In genomic region chr19:5321851-5322681, GRCh38 we compare ENCODE assay signal across 9 cellular contexts. TPM values are rescaled to one million over a fixed set of nuclear protein-coding genes. Genes with fewer than 3 reads are reported as not detected.
DNase-seq lines count a peak whose midpoint lies in the region; ATAC-seq, FAIRE-seq and TF ChIP-seq lines count a peak whose summit lies in the region.
"Had no signal": no experiment of that assay in that cellular context is flagged by ENCODE, and none has a peak within 500 bp of the region (broad histone marks: within the 10 kb centered on the region; RNA-seq: fewer than 3 reads in every experiment).

No MANE protein-coding gene starts in this region.

- TF ChIP-seq POLR2A in GM12891 (IDR thresholded peaks at IDR 0.05; ENCODE audit: low read depth, low read length) (no peak), HepG2 (IDR thresholded peaks at IDR 0.05; ENCODE audit: insufficient read depth in 1 of 2, low read depth in 2 of 2, low read length in 2 of 2) (no peak)

- in situ Hi-C loops in HepG2 (cut with HindIII; ENCODE audit: extremely low pct_ligation_motif_present, low pct_unique_long_range_greater_than_20kb): no loop called here
- in situ Hi-C loops in ACHN (cut with HindIII; ENCODE audit: low pct_ligation_motif_present, low pct_unique_long_range_greater_than_20kb, low sequenced_read_pairs): no loop called here

- peaks cover 9% of the 10 kb centered on the region; the same call in 1 of the 2 replicates for H4K20me1 ChIP-seq in HepG2 (ENCODE audit: insufficient read depth, low read length)

- ATAC-seq in HG02588 (IDR thresholded peaks at IDR 0.05; ENCODE audit: unreplicated experiment) (peak; percentile 62), HepG2 (no peak)

- H3K9ac ChIP-seq in HepG2 (ENCODE audit: insufficient read depth, low read depth, low read length) (no peak overlapping the region), kidney (ENCODE audit: low read length in 2 of 2) (no peak overlapping the region)

- H3K27me3 ChIP-seq in HepG2 (ENCODE audit: control insufficient read depth in 1 of 2, insufficient read depth in 2 of 2, low read length in 2 of 2): no peaks in the 10 kb centered on the region

- no peak for TF ChIP-seq RAD21 in HepG2 (CRISPR knock-in tag; IDR thresholded peaks at IDR 0.05)

- H3K27ac ChIP-seq in HepG2 (ENCODE audit: extremely low read length, insufficient read depth, low read length) (no peak overlapping the region), kidney (ENCODE audit: low read depth in 2 of 2, low read length in 2 of 2) (no peak overlapping the region)

- no peak for TF ChIP-seq EP300 in HepG2 (IDR thresholded peaks at IDR 0.05; ENCODE audit: low read depth in 2 of 2, low read length in 2 of 2)
- no peak for TF ChIP-seq EP300 in HepG2 (CRISPR knock-in tag; IDR thresholded peaks at IDR 0.05; ENCODE audit: borderline replicate concordance)

- H3K9me3 ChIP-seq in HepG2 (ENCODE audit: low read length) (no peaks in the 10 kb centered on the region), kidney (ENCODE audit: control insufficient read depth in 1 of 2, low read length in 2 of 2) (peaks cover 3 to 4% of the 10 kb centered on the region in 2 donors)

- CTCF ChIA-PET in HepG2 (lab: Yijun Ruan, JAX; ENCODE audit: low intra/inter-chr PET ratio, low total read pairs): no interaction called here

- WGBS in HepG2 (ENCODE audit: low lambda C conversion rate): 91% methylated on average over 31 of the region's 34 CpGs

- BruUV-seq in HepG2 (replicated peaks; lab: Mats Ljungman, UMichigan): no TSS peak

- H2AFZ ChIP-seq in HepG2 (ENCODE audit: low read length): no peak overlapping the region

- no peaks in the 10 kb centered on the region for H3K79me2 ChIP-seq in HepG2 (ENCODE audit: insufficient read depth, low read length)

- H3K4me3 ChIP-seq in HepG2 (replicated peaks in 1 of 3; ENCODE audit: insufficient read depth in 1 of 3, low read depth in 2 of 3, low read length in 3 of 3): no peak overlapping the region
- no peak overlapping the region for H3K4me3 ChIP-seq in kidney (ENCODE audit: low read length in 2 of 2)

- POLR2A ChIA-PET in HepG2 (lab: Yijun Ruan, JAX): no interaction called here

- DNase-seq in GM12891 (ENCODE audit: insufficient read length, low spot score) (peak; percentile 79), RPMI8226 (peak; percentile 64), HepG2 (ENCODE audit: low spot score) (no peak), kidney (no peak), ACHN (no peak), DMS79 (lab: John Stamatoyannopoulos, UW) (no peak)
- no peak for DNase-seq in effector CD8-positive, alpha-beta T cell (lab: John Stamatoyannopoulos, UW)

- intact Hi-C loops in HepG2 (cut with micrococcal nuclease; ENCODE audit: unreplicated experiment) (no loop called here), kidney (cut with DNase I) (no loop called here)

- 0 out of 2 replicates have a peak, but pooled peaks have one; percentile 5 for TF ChIP-seq CTCF in HepG2 (CRISPR knock-in tag; IDR thresholded peaks at IDR 0.05)
- no peak for TF ChIP-seq CTCF in kidney (IDR thresholded peaks at IDR 0.05; ENCODE audit: borderline replicate concordance, extremely low read depth, insufficient read depth)

- FAIRE-seq in GM12891 (lab: Jason Lieb, UNC): peak; percentile 91
- no peak for FAIRE-seq in HepG2 (lab: Jason Lieb, UNC)
- FAIRE-seq in kidney (lab: Jason Lieb, UNC): no peak
- FAIRE-seq: islet of Langerhans had no signal

- H3K36me3 ChIP-seq in HepG2 (replicated peaks in 1 of 2; ENCODE audit: control insufficient read depth in 1 of 2, insufficient read depth in 2 of 2, low read length in 2 of 2) (no peaks in the 10 kb centered on the region), kidney (ENCODE audit: control insufficient read depth in 1 of 2, insufficient read depth in 2 of 2, low read length in 2 of 2) (no peaks in the 10 kb centered on the region)

- H3K4me1 ChIP-seq in HepG2 (ENCODE audit: insufficient read depth, low read length): peaks cover 27% of the 10 kb centered on the region
- H3K4me1 ChIP-seq in kidney (ENCODE audit: control insufficient read depth in 1 of 2, insufficient read depth in 1 of 2, low read depth in 1 of 2, low read length in 2 of 2): no peaks in the 10 kb centered on the region

- H3K4me2 ChIP-seq in HepG2 (ENCODE audit: low read depth, low read length): no peak overlapping the region

TF ChIP-seq in GM12891, 5 proteins besides CTCF, POLR2A, EP300 and RAD21:
- TF ChIP-seq POLR2AphosphoS5 (IDR thresholded peaks at IDR 0.05; ENCODE audit: low read depth, low read length): no peak
- no peak for TF ChIP-seq TAF1 (IDR thresholded peaks at IDR 0.05; ENCODE audit: low read depth, low read length)
- TF ChIP-seq POU2F2 (IDR thresholded peaks at IDR 0.05; ENCODE audit: low read depth, low read length): peak; percentile 61
- peak; percentile 24; the same call in 1 of the 2 replicates for TF ChIP-seq SPI1 (IDR thresholded peaks at IDR 0.05; ENCODE audit: low read depth, low read length)
- TF ChIP-seq PAX5 (IDR thresholded peaks at IDR 0.05; ENCODE audit: insufficient read depth, low read length, severe bottlenecking): peak; percentile 8

TF ChIP-seq in HepG2, 621 proteins besides CTCF, POLR2A, EP300 and RAD21 (continues in another document):
- no peak for TF ChIP-seq ZNF547 (CRISPR knock-in tag; IDR thresholded peaks at IDR 0.05)
- no peak for TF ChIP-seq PCBP2 (optimal IDR thresholded peaks at IDR 0.05; ENCODE audit: low read depth, low read length, poor library complexity, severe bottlenecking)
- no peak for TF ChIP-seq ZNF670 (CRISPR knock-in tag; IDR thresholded peaks at IDR 0.05; ENCODE audit: borderline replicate concordance)
- 0 out of 2 replicates have a peak, but pooled peaks have one; percentile 28 for TF ChIP-seq ZMYM3 (CRISPR knock-in tag; IDR thresholded peaks at IDR 0.05)
- no peak for TF ChIP-seq ZFP37 (CRISPR knock-in tag; IDR thresholded peaks at IDR 0.05; ENCODE audit: borderline replicate concordance)
- TF ChIP-seq ZBTB33 (CRISPR knock-in tag; IDR thresholded peaks at IDR 0.05): peak; percentile 96
- no peak for TF ChIP-seq ZNF710 (CRISPR knock-in tag; IDR thresholded peaks at IDR 0.05; ENCODE audit: borderline replicate concordance)
- TF ChIP-seq ZNF629 (CRISPR knock-in tag; conservative IDR thresholded peaks at IDR 0.05): peak; percentile 57; the same call in 1 of the 2 replicates

RNA-seq across cellular contexts. Expression of gene PTPRS, which starts 18.5 kb away (rescaled TPM):
- polyA plus RNA-seq in GM12891 (2012; ENCODE audit: low read depth, missing spikeins): 7.4 TPM
- total RNA-seq in HepG2 (2016; rRNA removed; fragmentation: Illumina TruSeq; extraction: Trizol) (21.3 and 32.7 TPM in 2 replicates), kidney (103 TPM)
- 8.8 and 10.2 TPM in 2 replicates for total RNA-seq in HepG2 (2016; cell fraction: cytosol; rRNA removed; fragmentation: Illumina TruSeq; extraction: Trizol; ENCODE audit: low read depth)
- 17.7 and 32.1 TPM in 2 replicates for total RNA-seq in HepG2 (2016; cell fraction: insoluble cytoplasmic fraction; rRNA removed; fragmentation: Illumina TruSeq; extraction: Trizol)
- total RNA-seq in HepG2 (2016; cell fraction: membrane; rRNA removed; fragmentation: Illumina TruSeq; extraction: Trizol): 21.8 and 23.0 TPM in 2 replicates
- total RNA-seq in HepG2 (2016; cell fraction: nucleus; rRNA removed; fragmentation: Illumina TruSeq; extraction: Trizol): 57.4 and 62.6 TPM in 2 replicates
- polyA plus RNA-seq in HepG2 (2011; rRNA removed) (43.9 and 63.5 TPM in 2 replicates), kidney (ENCODE audit: insufficient read depth, low read depth, low replicate concordance) (7.2 TPM)
- polyA plus RNA-seq in HepG2 (2011; cell fraction: cytosol; rRNA removed): 36.8 and 40.6 TPM in 2 replicates
- 194 and 221 TPM in 2 replicates for polyA plus RNA-seq in HepG2 (2011; cell fraction: nucleus; rRNA removed)
- 24.6 and 49.4 TPM in 2 replicates for polyA plus RNA-seq in HepG2 (2012)
- 4.6 and 4.7 TPM in 2 replicates for polyA plus RNA-seq in HepG2 (2016; cell fraction: cytosol; fragmentation: Illumina TruSeq; extraction: Trizol; ENCODE audit: low read depth)
- polyA plus RNA-seq in HepG2 (2016; cell fraction: insoluble cytoplasmic fraction; fragmentation: Illumina TruSeq; extraction: Trizol; ENCODE audit: low read depth): 8.4 and 10.5 TPM in 2 replicates
- polyA plus RNA-seq in HepG2 (2016; cell fraction: membrane; fragmentation: Illumina TruSeq; extraction: Trizol; ENCODE audit: low read depth): 5.1 and 5.2 TPM in 2 replicates
- 68.7 and 77.5 TPM in 2 replicates for polyA plus RNA-seq in HepG2 (2016; cell fraction: nucleus; fragmentation: Illumina TruSeq; extraction: Trizol; ENCODE audit: insufficient read depth, low read depth)
- polyA minus RNA-seq in HepG2 (2011; rRNA and poly(A)+ RNA removed; ENCODE audit: low replicate concordance): 65.7 and 175 TPM in 2 replicates
- 79.6 and 103 TPM in 2 replicates for polyA minus RNA-seq in HepG2 (2011; cell fraction: cytosol; rRNA and poly(A)+ RNA removed)
- polyA minus RNA-seq in HepG2 (2011; cell fraction: nucleus; rRNA and poly(A)+ RNA removed): 55.6 and 71.9 TPM in 2 replicates

Comparison
In these comparisons a context has a peak if more than half of its experiments do, and no peak if none do; other contexts are left out.
1. DNase-seq: peak in GM12891 (single experiment) and RPMI8226 (single experiment); none in HepG2 (single experiment), effector CD8-positive, alpha-beta T cell (single experiment), kidney (single experiment), ACHN (single experiment) and DMS79 (single experiment).